In genomic region chr1:2553871-2554620, GRCh38 we compare ENCODE assay signal across 1 cellular context.
TF ChIP-seq lines count a peak whose summit lies in the region.

No MANE protein-coding gene starts in this region.

TF ChIP-seq in K562, 482 proteins besides CTCF, POLR2A, EP300 and RAD21:
- no peak for TF ChIP-seq ETV6 (IDR thresholded peaks at IDR 0.05; ENCODE audit: borderline replicate concordance in 1 of 2, low read depth in 2 of 2, low read length in 1 of 2)
- TF ChIP-seq ETV6 (CRISPR knock-in tag; IDR thresholded peaks at IDR 0.05; ENCODE audit: borderline replicate concordance) = no peak
- TF ChIP-seq ZFP36 (IDR thresholded peaks at IDR 0.05; ENCODE audit: low read depth, low read length, partially characterized antibody) = peak; percentile 53
